ENCODE assay signal across 35 cellular contexts in the genomic region with DNA sequence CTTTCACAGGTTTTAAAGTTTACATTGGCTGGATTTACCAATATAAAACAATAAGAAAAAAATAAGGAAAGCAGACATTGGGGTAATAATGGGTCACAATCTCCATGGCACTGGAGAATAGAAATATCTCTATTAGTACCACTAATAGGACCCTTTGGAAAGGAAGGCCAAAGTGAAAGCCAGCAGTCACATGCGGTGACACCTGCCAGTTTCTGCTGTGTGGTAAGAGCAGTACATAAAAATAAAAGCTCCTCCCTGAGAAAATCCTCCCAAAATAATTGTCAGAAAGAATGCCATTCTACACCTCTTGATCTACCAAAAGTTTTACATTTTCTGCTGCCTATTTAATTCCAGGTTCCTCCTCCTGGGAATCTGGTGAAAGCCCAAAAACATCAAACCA. TPM values are rescaled to one million over a fixed set of nuclear protein-coding genes. Genes with fewer than 3 reads are reported as not detected.
"Had no signal": no experiment of that assay in that cellular context is flagged by ENCODE, and none has a peak within 500 bp of the region (broad histone marks: within the 10 kb centered on the region; RNA-seq: fewer than 3 reads in every experiment).

No MANE protein-coding gene starts in this region.

- ATAC-seq: activated CD4-positive, alpha-beta T cell treated with anti-CD3 and anti-CD28 coated beads for 36 hours; activated CD8-positive, alpha-beta memory T cell treated with anti-CD3 and anti-CD28 coated beads, Interleukin-2, amount 10 ng/mL, durations not matched to agents 7 days and 5 days; activated CD8-positive, alpha-beta T cell treated with anti-CD3 and anti-CD28 coated beads, Interleukin-2, amount 10 ng/mL, durations not matched to agents 7 days and 5 days; activated naive CD8-positive, alpha-beta T cell treated with anti-CD3 and anti-CD28 coated beads, Interleukin-2, amount 50 U/mL, for 24 hours; gastroesophageal sphincter had no signal

- H3K36me3 ChIP-seq: adrenal gland, breast epithelium, cardiac muscle cell, colonic mucosa, esophagus squamous epithelium, gastroesophageal sphincter had no signal

- H3K27ac ChIP-seq: adrenal gland, breast epithelium, cardiac muscle cell, colonic mucosa, epithelial cell of prostate, esophagus squamous epithelium, gastroesophageal sphincter had no signal

- H3K9me3 ChIP-seq: adrenal gland, breast epithelium, colonic mucosa, esophagus squamous epithelium, gastroesophageal sphincter had no signal

- H3K4me3 ChIP-seq: adrenal gland, breast epithelium, cardiac muscle cell, colonic mucosa, esophagus squamous epithelium, gastroesophageal sphincter had no signal

- H3K4me1 ChIP-seq: adrenal gland, breast epithelium, colonic mucosa, esophagus squamous epithelium had no signal

- H3K27me3 ChIP-seq: adrenal gland, breast epithelium, cardiac muscle cell, colonic mucosa, esophagus squamous epithelium, gastroesophageal sphincter had no signal

- DNase-seq: activated CD4-positive, alpha-beta memory T cell treated with anti-CD3 and anti-CD28 coated beads for 36 hours; activated CD4-positive, alpha-beta T cell treated with anti-CD3 and anti-CD28 coated beads for 36 hours; activated CD4-positive, alpha-beta T cell treated with anti-CD3 and anti-CD28 coated beads, Interleukin-2, amount 10 ng/mL, durations not matched to agents 24 days and 14 days; activated CD4-positive, CD25-positive, alpha-beta regulatory T cell; activated CD4-positive, CD25-positive, alpha-beta regulatory T cell treated with anti-CD3 and anti-CD28 coated beads, Interleukin-2, amount 50 U/mL, for 72 hours; activated CD8-positive, alpha-beta memory T cell treated with anti-CD3 and anti-CD28 coated beads, Interleukin-2, amount 10 ng/mL, durations not matched to agents 7 days and 5 days; activated CD8-positive, alpha-beta memory T cell treated with anti-CD3 and anti-CD28 coated beads, Interleukin-2, amount 50 U/mL, for 4 hours; activated CD8-positive, alpha-beta T cell treated with anti-CD3 and anti-CD28 coated beads, Interleukin-2, amount 10 ng/mL, durations not matched to agents 7 days and 5 days; activated effector memory CD4-positive, alpha-beta T cell treated with anti-CD3 and anti-CD28 coated beads, Interleukin-2, amount 50 U/mL, for 16 hours; activated naive CD4-positive, alpha-beta T cell treated with anti-CD3 and anti-CD28 coated beads for 36 hours; activated naive CD8-positive, alpha-beta T cell treated with anti-CD3 and anti-CD28 coated beads for 36 hours; activated naive CD8-positive, alpha-beta T cell treated with anti-CD3 and anti-CD28 coated beads, Interleukin-2, amount 50 U/mL, for 24 hours; activated T-cell treated with anti-CD3 and anti-CD28 coated beads, Interleukin-2, amount 50 U/mL, for 1 hour; activated T-cell treated with anti-CD3 and anti-CD28 coated beads, Interleukin-2, amount 50 U/mL, for 48 hours; adrenal gland; central memory CD4-positive, alpha-beta T cell; cerebellar nuclear complex; colonic mucosa; effector CD8-positive, alpha-beta T cell; esophagus squamous epithelium; foreskin melanocyte; T-helper 2 cell had no signal

RNA-seq across cellular contexts. Expression of gene SLC13A1, which starts 30.4 kb away (rescaled TPM):
- total RNA-seq: activated CD4-positive, alpha-beta memory T cell treated with anti-CD3 and anti-CD28 coated beads for 36 hours; activated CD4-positive, alpha-beta T cell treated with anti-CD3 and anti-CD28 coated beads for 36 hours; activated CD4-positive, alpha-beta T cell treated with anti-CD3 and anti-CD28 coated beads, Interleukin-2, amount 10 ng/mL, durations not matched to agents 24 days and 14 days; activated CD8-positive, alpha-beta memory T cell treated with anti-CD3 and anti-CD28 coated beads for 36 hours; activated CD8-positive, alpha-beta memory T cell treated with anti-CD3 and anti-CD28 coated beads, Interleukin-2, amount 10 ng/mL, durations not matched to agents 7 days and 5 days; activated CD8-positive, alpha-beta T cell treated with anti-CD3 and anti-CD28 coated beads, Interleukin-2, amount 10 ng/mL, durations not matched to agents 7 days and 5 days; activated naive CD4-positive, alpha-beta T cell treated with anti-CD3 and anti-CD28 coated beads for 36 hours; activated naive CD8-positive, alpha-beta T cell treated with anti-CD3 and anti-CD28 coated beads for 36 hours; activated T-helper 2 cell treated with anti-CD3 and anti-CD28 coated beads, Interferon-gamma antibody, Interleukin-2, Interleukin-4, amounts not matched to agents 10 μg/mL and 5 μg/mL and 100 μg/mL, durations not matched to agents 14 hours and 24 hours and 36 hours; adrenal gland; aorta; breast epithelium; cardiac muscle cell; dermis microvascular lymphatic vessel endothelial cell; endothelial cell of umbilical vein; esophagus squamous epithelium; fibroblast of lung; fibroblast of villous mesenchyme; gastroesophageal sphincter; glomerular endothelial cell; T-helper 1 cell treated with Interleukin-12 subunit alpha and Interleukin-12 subunit beta and Interleukin-4 antibody, amounts not matched to agents 30 ng/mL and 1 ng/mL, for 36 hours had no signal
